Comparison of ENCODE assay signal across 8 cellular contexts in genomic region chr22:25426530-25427308, GRCh38.
A peak's percentile ranks its signal among the peaks of the same experiment; 100 is the strongest.
DNase-seq lines count a peak whose midpoint lies in the region; ATAC-seq, FAIRE-seq and TF ChIP-seq lines count a peak whose summit lies in the region.
"Not testable (repeated sequence)": the region's sequence is repeated elsewhere in the genome, so short reads cannot be mapped to it uniquely, and the experiment has no call there.

No MANE protein-coding gene starts in this region.

- H3K27me3 Mint-ChIP-seq in CD14-positive monocyte (ENCODE audit: low read depth in 3 of 3) = peaks cover 16 to 20% (median 17%) of the 10 kb centered on the region in 3 donors

- intact Hi-C loops in CD14-positive monocyte (cut with micrococcal nuclease); Panc1 (cut with micrococcal nuclease; ENCODE audit: unreplicated experiment): not testable (repeated sequence)

- ATAC-seq in Panc1 = not testable (repeated sequence)

- H3K27ac Mint-ChIP-seq in CD14-positive monocyte = peak overlapping the region in 1 of 7 donors; percentile 18

- H3K9me3 ChIP-seq in Panc1 (ENCODE audit: control insufficient read depth, insufficient read depth, low read depth, low read length) = not testable (repeated sequence)

- CTCF ChIA-PET in Panc1 (lab: Charles Lee) = not testable (repeated sequence)

- DNase-seq in CD14-positive monocyte (ENCODE audit: low spot score); Panc1 (ENCODE audit: low read depth, low spot score); brain microvascular endothelial cell; fibroblast of mammary gland (ENCODE audit: low read depth); urothelium cell line (ENCODE audit: low spot score): not testable (repeated sequence)
- DNase-seq in H7 (peak; percentile 45), MV-4-11 (lab: John Stamatoyannopoulos, UW) (peak; percentile 26), mesenteric fat pad (ENCODE audit: low spot score) (peak; percentile 57)

- H3K27me3 ChIP-seq in H7 (ENCODE audit: control insufficient read depth, insufficient read depth, low read length) = peaks cover 11% of the 10 kb centered on the region
- H3K27me3 ChIP-seq in Panc1 (ENCODE audit: control insufficient read depth, insufficient read depth, low read length) = not testable (repeated sequence)
- peaks cover 20% of the 10 kb centered on the region for H3K27me3 ChIP-seq in brain microvascular endothelial cell (replicated peaks)

- H3K27ac ChIP-seq in Panc1 (ENCODE audit: low read length); brain microvascular endothelial cell: not testable (repeated sequence)

- FAIRE-seq in urothelium cell line (lab: Jason Lieb, UNC) = peak; percentile 96

- H3K4me1 Mint-ChIP-seq in CD14-positive monocyte = peaks cover 29% of the 10 kb centered on the region

- in situ Hi-C loops in Panc1 (cut with HindIII; ENCODE audit: low pct_unique_long_range_greater_than_20kb, low sequenced_read_pairs); brain microvascular endothelial cell (cut with HindIII; ENCODE audit: low pct_ligation_motif_present, low sequenced_read_pairs): not testable (repeated sequence)

- not testable (repeated sequence) for BruUV-seq in Panc1 (replicated peaks; lab: Mats Ljungman, UMichigan)

- H3K4me3 Mint-ChIP-seq in CD14-positive monocyte = not testable (repeated sequence)

- not testable (repeated sequence) for H3K4me3 ChIP-seq in H7 (ENCODE audit: insufficient read depth, low read depth, low read length); Panc1 (ENCODE audit: low read depth in 2 of 2, low read length in 2 of 2); brain microvascular endothelial cell (ENCODE audit: low read depth, low read length); fibroblast of mammary gland (ENCODE audit: control insufficient read depth, low read depth, low read length)

- H3K4me1 ChIP-seq in Panc1 (ENCODE audit: control insufficient read depth, insufficient read depth, low read length) = not testable (repeated sequence)

- H3K36me3 Mint-ChIP-seq in CD14-positive monocyte = not testable (repeated sequence)

- POLR2A ChIA-PET in Panc1 (lab: Charles Lee) = not testable (repeated sequence)

- not testable (repeated sequence) for H3K9me3 Mint-ChIP-seq in CD14-positive monocyte

- H3K36me3 ChIP-seq in H7 (replicated peaks; ENCODE audit: control insufficient read depth, insufficient read depth, low read length); Panc1 (ENCODE audit: control insufficient read depth, insufficient read depth, low read length); brain microvascular endothelial cell (replicated peaks): not testable (repeated sequence)

- TF ChIP-seq CTCF in CD14-positive monocyte (IDR thresholded peaks at IDR 0.05) (peak; percentile 44), Panc1 (IDR thresholded peaks at IDR 0.05) (peak; percentile 46; the same call in 1 of the 2 replicates), brain microvascular endothelial cell (IDR thresholded peaks at IDR 0.05; ENCODE audit: low read depth, low read length, missing control alignments) (peak; percentile 56), fibroblast of mammary gland (conservative IDR thresholded peaks at IDR 0.05; ENCODE audit: control insufficient read depth, insufficient read depth, low read depth, low read length) (peak; percentile 30)
